ENCODE assay signal across 19 cellular contexts in the genomic region with DNA sequence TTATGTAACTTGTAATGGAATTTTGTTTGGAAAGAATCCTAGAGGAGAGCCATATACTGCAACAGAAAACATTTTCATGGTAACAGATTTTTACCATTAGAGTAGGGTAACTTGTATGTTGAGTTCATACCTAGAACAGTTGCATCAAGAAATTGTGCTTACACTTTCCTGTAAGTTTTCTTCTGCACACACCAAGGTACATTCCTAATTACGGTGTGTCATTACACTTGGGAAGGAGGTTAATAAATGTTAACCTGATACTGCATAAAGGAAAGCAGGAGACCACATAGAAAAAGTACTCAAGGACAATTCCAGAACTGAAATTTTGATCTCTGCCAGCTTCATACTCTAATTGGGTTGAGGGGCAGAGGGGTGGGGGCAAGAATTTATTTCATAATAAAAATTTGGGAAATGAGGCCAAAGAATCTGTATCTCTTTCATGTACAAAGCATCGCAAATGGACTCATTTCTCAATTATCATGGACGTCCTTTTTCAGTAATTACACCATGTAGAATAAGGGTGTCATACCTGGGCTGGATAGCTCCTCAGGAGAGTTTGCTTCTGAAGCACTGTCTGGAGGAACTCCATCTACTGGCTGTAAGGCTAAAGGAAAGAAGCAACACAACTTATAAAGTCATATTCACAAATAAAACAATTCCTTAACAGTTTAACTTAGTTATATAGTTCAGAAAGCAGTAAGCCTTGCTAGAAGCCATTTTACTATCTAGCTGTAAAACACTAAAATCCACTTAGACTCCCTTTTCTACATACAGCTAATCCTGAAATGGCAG.
"Had no signal": no experiment of that assay in that cellular context is flagged by ENCODE, and none has a peak within 500 bp of the region (broad histone marks: within the 10 kb centered on the region; RNA-seq: fewer than 3 reads in every experiment).

No MANE protein-coding gene starts in this region.

- H3K4me1 ChIP-seq: adrenal gland, heart right ventricle, left ventricle myocardium inferior, prostate gland, spleen had no signal

- H3K9me3 ChIP-seq: adrenal gland, heart right ventricle, left ventricle myocardium inferior, ovary, prostate gland, spleen had no signal

- ATAC-seq: activated T-helper 17 cell treated with anti-CD3 and anti-CD28 coated beads, Interleukin-2, amount 50 U/mL, for 72 hours; heart right ventricle; naive thymus-derived CD4-positive, alpha-beta T cell had no signal

- H3K27ac ChIP-seq: adrenal gland, cardiac muscle cell, heart right ventricle, left ventricle myocardium inferior, ovary, prostate gland, spleen had no signal

- H3K27me3 ChIP-seq: adrenal gland, cardiac muscle cell, heart right ventricle, ovary, spleen had no signal

- DNase-seq: activated CD8-positive, alpha-beta memory T cell treated with anti-CD3 and anti-CD28 coated beads for 24 hours; activated CD8-positive, alpha-beta memory T cell treated with anti-CD3 and anti-CD28 coated beads, Interleukin-2, amount 50 U/mL, for 4 hours; activated naive CD4-positive, alpha-beta T cell; activated T-cell treated with anti-CD3 and anti-CD28 coated beads, Interleukin-2, amount 50 U/mL, for 24 hours; adrenal gland; erythroblast; foreskin fibroblast; heart right ventricle; islet precursor cell; left ventricle myocardium inferior; naive thymus-derived CD4-positive, alpha-beta T cell; ovary; spleen; stimulated activated CD4-positive, alpha-beta T cell treated with anti-CD3 and anti-CD28 coated beads, Interleukin-4, amount 100 ng/mL, for 1 hour; stimulated activated naive CD4-positive, alpha-beta T cell; T-helper 1 cell had no signal

- H3K4me3 ChIP-seq: adrenal gland, cardiac muscle cell, heart right ventricle, left ventricle myocardium inferior, ovary, prostate gland, spleen had no signal

- H3K36me3 ChIP-seq: ovary had no signal
